ENCODE assay signal across 1 cellular context in the genomic region with DNA sequence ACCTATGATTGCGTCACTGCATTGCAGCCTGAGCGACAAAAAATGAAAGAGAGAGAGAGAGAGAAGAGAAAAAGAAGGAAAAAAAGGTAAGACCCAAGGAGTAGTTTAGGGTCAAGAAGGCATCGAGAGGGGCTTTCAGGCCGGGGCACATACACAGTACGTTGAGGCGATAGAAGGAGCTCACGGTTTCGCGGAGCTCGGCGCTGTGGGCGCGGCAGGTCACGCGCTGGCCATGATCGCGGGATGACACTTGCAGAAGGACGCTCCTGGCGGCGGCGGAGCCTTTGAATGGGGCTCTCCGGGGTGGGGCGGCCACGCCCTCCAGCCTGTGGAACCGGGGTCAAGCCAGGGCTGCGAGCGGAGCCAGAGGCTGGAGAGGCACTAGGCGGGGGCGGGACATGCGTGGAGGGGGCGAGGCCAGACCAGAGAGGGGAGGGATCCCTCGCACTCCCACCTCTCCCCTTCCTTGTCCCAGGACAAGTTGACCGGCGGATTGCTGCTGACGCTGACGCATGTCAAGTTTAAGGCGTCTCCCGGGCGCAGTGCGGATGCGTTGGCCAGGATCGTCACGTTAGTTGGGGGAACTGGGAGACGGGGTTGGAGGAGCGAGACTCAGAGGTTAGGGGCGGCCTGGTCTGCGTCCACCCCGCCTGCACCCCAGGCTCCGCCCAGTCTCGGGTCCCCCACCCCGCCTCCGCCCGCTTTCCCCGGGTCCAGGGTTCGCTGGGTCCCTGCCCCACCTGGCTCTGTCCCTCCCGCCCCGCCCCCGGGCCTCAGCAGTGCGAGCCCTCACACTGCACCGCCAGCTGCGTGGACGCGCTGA.
A peak's percentile ranks its signal among the peaks of the same experiment; 100 is the strongest.
TF ChIP-seq lines count a peak whose summit lies in the region.

No MANE protein-coding gene starts in this region.

TF ChIP-seq in HEK293, 187 proteins besides CTCF, POLR2A, EP300 and RAD21 (continued from another document):
- TF ChIP-seq, protein P1, sequence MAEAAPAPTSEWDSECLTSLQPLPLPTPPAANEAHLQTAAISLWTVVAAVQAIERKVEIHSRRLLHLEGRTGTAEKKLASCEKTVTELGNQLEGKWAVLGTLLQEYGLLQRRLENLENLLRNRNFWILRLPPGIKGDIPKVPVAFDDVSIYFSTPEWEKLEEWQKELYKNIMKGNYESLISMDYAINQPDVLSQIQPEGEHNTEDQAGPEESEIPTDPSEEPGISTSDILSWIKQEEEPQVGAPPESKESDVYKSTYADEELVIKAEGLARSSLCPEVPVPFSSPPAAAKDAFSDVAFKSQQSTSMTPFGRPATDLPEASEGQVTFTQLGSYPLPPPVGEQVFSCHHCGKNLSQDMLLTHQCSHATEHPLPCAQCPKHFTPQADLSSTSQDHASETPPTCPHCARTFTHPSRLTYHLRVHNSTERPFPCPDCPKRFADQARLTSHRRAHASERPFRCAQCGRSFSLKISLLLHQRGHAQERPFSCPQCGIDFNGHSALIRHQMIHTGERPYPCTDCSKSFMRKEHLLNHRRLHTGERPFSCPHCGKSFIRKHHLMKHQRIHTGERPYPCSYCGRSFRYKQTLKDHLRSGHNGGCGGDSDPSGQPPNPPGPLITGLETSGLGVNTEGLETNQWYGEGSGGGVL (tag by site-specific recombination; IDR thresholded peaks at IDR 0.05), result peak; percentile 97
- TF ChIP-seq ZNF514 (tag by site-specific recombination; IDR thresholded peaks at IDR 0.05) (no peak), ZNF404 (tag by site-specific recombination; IDR thresholded peaks at IDR 0.05) (no peak), ZNF146 (tag by site-specific recombination; IDR thresholded peaks at IDR 0.05) (no peak), TCF7L2 (IDR thresholded peaks at IDR 0.05; ENCODE audit: borderline replicate concordance, low read depth, low read length) (peak; percentile 69; the same call in 1 of the 2 replicates), ZNF148 (tag by site-specific recombination; IDR thresholded peaks at IDR 0.05; ENCODE audit: borderline replicate concordance) (no peak), ZNF530 (tag by site-specific recombination; IDR thresholded peaks at IDR 0.05; ENCODE audit: low read depth) (no peak), ZNF843 (tag by site-specific recombination; IDR thresholded peaks at IDR 0.05) (no peak), ZBTB20 (tag by site-specific recombination; IDR thresholded peaks at IDR 0.05) (peak; percentile 91), ZNF76 (tag by site-specific recombination; IDR thresholded peaks at IDR 0.05; ENCODE audit: borderline replicate concordance, low read depth) (no peak), MYNN (tag by site-specific recombination; IDR thresholded peaks at IDR 0.05; ENCODE audit: borderline replicate concordance) (no peak), OVOL3 (tag by site-specific recombination; IDR thresholded peaks at IDR 0.05) (no peak), ZNF571 (tag by site-specific recombination; IDR thresholded peaks at IDR 0.05) (no peak), GLI2 (tag by site-specific recombination; IDR thresholded peaks at IDR 0.05; ENCODE audit: borderline replicate concordance, low read depth) (no peak), ZSCAN18 (tag by site-specific recombination; IDR thresholded peaks at IDR 0.05) (no peak), ZNF366 (tag by site-specific recombination; conservative IDR thresholded peaks at IDR 0.05) (peak; percentile 98), ZFP3 (tag by site-specific recombination; IDR thresholded peaks at IDR 0.05; ENCODE audit: low read depth) (no peak; the same call in 1 of the 2 replicates), ZNF623 (tag by site-specific recombination; IDR thresholded peaks at IDR 0.05) (no peak), ZFP37 (tag by site-specific recombination; IDR thresholded peaks at IDR 0.05) (no peak), ZNF645 (tag by site-specific recombination; IDR thresholded peaks at IDR 0.05) (no peak), YY2 (tag by site-specific recombination; IDR thresholded peaks at IDR 0.05) (no peak)
TF ChIP-seq in HEK293: peak in this region for 43.
